Comparison of ENCODE assay signal across 17 cellular contexts in the genomic region with DNA sequence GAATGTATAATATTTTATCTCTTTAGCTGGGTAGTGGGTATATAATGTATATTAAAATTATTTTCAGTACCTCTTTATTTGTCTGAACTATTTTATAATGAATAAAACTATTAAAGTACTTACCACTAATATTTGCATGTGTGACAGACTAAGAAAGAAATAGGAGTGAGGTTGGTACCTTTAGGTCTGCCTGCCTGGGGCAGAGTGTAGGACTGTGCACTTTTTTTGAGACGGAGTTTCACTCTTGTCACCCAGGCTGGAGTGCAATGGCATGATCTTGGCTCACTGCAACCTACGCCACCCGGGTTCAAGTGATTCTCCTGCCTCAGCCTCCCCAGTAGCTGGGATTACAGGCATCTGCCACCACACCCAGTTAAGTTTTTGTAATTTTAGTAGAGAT. TPM values are rescaled to one million over a fixed set of nuclear protein-coding genes. Genes with fewer than 3 reads are reported as not detected.
A peak's percentile ranks its signal among the peaks of the same experiment; 100 is the strongest.
DNase-seq lines count a peak whose midpoint lies in the region; ATAC-seq, FAIRE-seq and TF ChIP-seq lines count a peak whose summit lies in the region.
"Had no signal": no experiment of that assay in that cellular context is flagged by ENCODE, and none has a peak within 500 bp of the region (broad histone marks: within the 10 kb centered on the region; RNA-seq: fewer than 3 reads in every experiment).

No MANE protein-coding gene starts in this region.

- no peaks in the 10 kb centered on the region for H3K36me3 ChIP-seq in GM23338 (ENCODE audit: insufficient read depth)
- H3K36me3 ChIP-seq: sigmoid colon had no signal

- H4K20me1 ChIP-seq in GM23338 (replicated peaks; ENCODE audit: insufficient read depth), result no peaks in the 10 kb centered on the region

- ATAC-seq in GM18870 (IDR thresholded peaks at IDR 0.05; ENCODE audit: unreplicated experiment) (peak; percentile 43), GM21717 (IDR thresholded peaks at IDR 0.05; ENCODE audit: unreplicated experiment) (peak; percentile 60), HG03097 (IDR thresholded peaks at IDR 0.05; ENCODE audit: low FRiP score, unreplicated experiment) (peak; percentile 31), natural killer cell (peak in 1 of 3 donors; percentile 16), left ventricle myocardium superior (no peak), GM23338 (no peak)

- H3K36me3 Mint-ChIP-seq in natural killer cell (no peaks in the 10 kb centered on the region), GM23338 (ENCODE audit: low read depth) (no peaks in the 10 kb centered on the region)
- H3K36me3 Mint-ChIP-seq: type B pancreatic cell had no signal

- H3K9me2 ChIP-seq in GM23338 (ENCODE audit: insufficient read depth), result no peaks in the 10 kb centered on the region

- H3K27ac ChIP-seq in GM23338 (ENCODE audit: low read depth), result no peak overlapping the region
- H3K27ac ChIP-seq: RWPE1, sigmoid colon had no signal

- intact Hi-C loops in natural killer cell (cut with micrococcal nuclease) (loop anchor here (1.0 to 10.0 kb wide), 2 partner anchors 7 to 55 kb away; no protein-coding TSS in a partner anchor), left ventricle myocardium superior (cut with micrococcal nuclease) (no loop called here)

- H3K27me3 ChIP-seq in GM23338 (ENCODE audit: insufficient read depth), result no peaks in the 10 kb centered on the region
- H3K27me3 ChIP-seq: sigmoid colon had no signal

- peaks cover 15% of the 10 kb centered on the region; the same call in 1 of the 2 replicates for H3K79me2 ChIP-seq in GM23338 (replicated peaks; ENCODE audit: insufficient read depth)

- no peaks in the 10 kb centered on the region for H3F3A ChIP-seq in GM23338 (replicated peaks; ENCODE audit: low read depth)

- H3K4me3 ChIP-seq in GM23338, result no peak overlapping the region
- H3K4me3 ChIP-seq: sigmoid colon had no signal

- TF ChIP-seq CTCF in natural killer cell (IDR thresholded peaks at IDR 0.05), result no peak
- TF ChIP-seq CTCF in D721Med (IDR thresholded peaks at IDR 0.05; ENCODE audit: insufficient read depth, missing control alignments), result no peak
- no peak for TF ChIP-seq CTCF in GM23338 (conservative IDR thresholded peaks at IDR 0.05; ENCODE audit: low read depth in 2 of 2)

- H3K4me2 ChIP-seq in GM23338, result no peak overlapping the region

- no peaks in the 10 kb centered on the region for H3K9me3 Mint-ChIP-seq in natural killer cell
- H3K9me3 Mint-ChIP-seq in GM23338, result no peaks in the 10 kb centered on the region
- H3K9me3 Mint-ChIP-seq: type B pancreatic cell had no signal

- H3K27me3 Mint-ChIP-seq in natural killer cell (ENCODE audit: low read depth in 2 of 2) (no peaks in the 10 kb centered on the region), GM23338 (ENCODE audit: insufficient read depth, low read depth, poor library complexity) (no peaks in the 10 kb centered on the region)
- H3K27me3 Mint-ChIP-seq: activated CD4-positive, alpha-beta T cell treated with anti-CD3 and anti-CD28 coated beads for 36 hours; type B pancreatic cell had no signal

- H3K27ac Mint-ChIP-seq in natural killer cell (peak overlapping the region; percentile 59 to 60), GM23338 (no peak overlapping the region)
- H3K27ac Mint-ChIP-seq: activated CD4-positive, alpha-beta T cell treated with anti-CD3 and anti-CD28 coated beads for 36 hours; type B pancreatic cell had no signal

- DNase-seq in natural killer cell (no peak), NCI-H510A (lab: John Stamatoyannopoulos, UW) (no peak), left ventricle myocardium superior (no peak), D721Med (ENCODE audit: insufficient read length, low spot score) (no peak), GM23338 (ENCODE audit: low spot score) (no peak)
- DNase-seq: activated CD4-positive, alpha-beta T cell treated with anti-CD3 and anti-CD28 coated beads for 36 hours; activated T-cell treated with anti-CD3 and anti-CD28 coated beads for 4 hours; DMS79 treated with DMSO at 0.1 percent for 48 hours; effector memory CD4-positive, alpha-beta T cell; nucleus accumbens; sigmoid colon; stimulated activated CD4-positive, alpha-beta T cell treated with anti-CD3 and anti-CD28 coated beads, Interleukin-4, amount 100 ng/mL, for 1 hour had no signal

- H3K4me1 ChIP-seq in GM23338 (ENCODE audit: insufficient read depth), result peaks cover 12% of the 10 kb centered on the region; the same call in 1 of the 2 replicates

- H2AFZ ChIP-seq in GM23338, result no peak overlapping the region

- H3K4me1 Mint-ChIP-seq in natural killer cell (peaks cover 76 to 79% of the 10 kb centered on the region in 2 donors), GM23338 (peaks cover 12% of the 10 kb centered on the region; the same call in 2 of the 3 replicates)

- H3K4me3 Mint-ChIP-seq in natural killer cell (no peak overlapping the region), GM23338 (no peak overlapping the region)
- H3K4me3 Mint-ChIP-seq: activated CD4-positive, alpha-beta T cell treated with anti-CD3 and anti-CD28 coated beads for 36 hours; type B pancreatic cell had no signal

- FAIRE-seq in D721Med (lab: Jason Lieb, UNC), result no peak

TF ChIP-seq in GM23338, 12 proteins besides CTCF, POLR2A, EP300 and RAD21 (continues in another document):
- no peak for TF ChIP-seq NANOG (IDR thresholded peaks at IDR 0.05; ENCODE audit: borderline replicate concordance)
- TF ChIP-seq REST (IDR thresholded peaks at IDR 0.05; ENCODE audit: unreplicated experiment), result no peak
- no peak for TF ChIP-seq ZNF114 (CRISPR knock-in tag; IDR thresholded peaks at IDR 0.05)
- TF ChIP-seq CREB1 (CRISPR knock-in tag; IDR thresholded peaks at IDR 0.05; ENCODE audit: low read depth), result no peak
- TF ChIP-seq STAT1 (IDR thresholded peaks at IDR 0.05; ENCODE audit: unreplicated experiment), result no peak
- no peak for TF ChIP-seq ETS1 (IDR thresholded peaks at IDR 0.05)

RNA-seq across cellular contexts. Expression of gene NCOA1, which starts 18.8 kb away (rescaled TPM):
- total RNA-seq in natural killer cell (100 to 1,000 TPM; 122 to 149 (median 124) TPM), left ventricle myocardium superior (34.3 TPM)
- total RNA-seq in GM23338 (2014; rRNA removed; shearing (Covaris generic)), result 13.1 and 15.1 TPM in 2 replicates
- polyA plus RNA-seq in GM23338 (2016; fragmentation: Nextera tagmentation; extraction: Ambion mirVana), result 6.4 and 7.1 TPM in 2 replicates

Comparison
In these comparisons a context has a peak if more than half of its experiments do, and no peak if none do; other contexts are left out.
1. ATAC-seq: peak in GM18870 (single experiment), GM21717 (single experiment) and HG03097 (single experiment); none in left ventricle myocardium superior (single experiment) and GM23338 (single experiment).